Comparison of ENCODE assay signal across 13 cellular contexts in genomic region chr17:76841776-76842405, GRCh38. TPM values are rescaled to one million over a fixed set of nuclear protein-coding genes. Genes with fewer than 3 reads are reported as not detected.
DNase-seq lines count a peak whose midpoint lies in the region; ATAC-seq, FAIRE-seq and TF ChIP-seq lines count a peak whose summit lies in the region.
"Had no signal": no experiment of that assay in that cellular context is flagged by ENCODE, and none has a peak within 500 bp of the region (broad histone marks: within the 10 kb centered on the region; RNA-seq: fewer than 3 reads in every experiment).

No MANE protein-coding gene starts in this region.

- no peak for FAIRE-seq in D721Med (lab: Jason Lieb, UNC)

- no peak for TF ChIP-seq CTCF in D721Med (IDR thresholded peaks at IDR 0.05; ENCODE audit: insufficient read depth, missing control alignments)
- no peak for TF ChIP-seq CTCF in foreskin fibroblast (IDR thresholded peaks at IDR 0.05; ENCODE audit: low read depth, low read length)

- no peak overlapping the region for H3K27ac ChIP-seq in iPS-20b (ENCODE audit: low read length)
- H3K27ac ChIP-seq: cardiac muscle cell had no signal

- no peak for ATAC-seq in GM21381 (IDR thresholded peaks at IDR 0.05; ENCODE audit: unreplicated experiment)

- H3K36me3 ChIP-seq in iPS-20b (ENCODE audit: insufficient read depth, low read depth, low read length) = no peaks in the 10 kb centered on the region
- H3K36me3 ChIP-seq: cardiac muscle cell had no signal

- DNase-seq in D721Med (ENCODE audit: insufficient read length, low spot score) (peak; percentile 98), NCI-H1417 (lab: John Stamatoyannopoulos, UW) (peak in 2 of 3 experiments; percentile 63 to 89), SK-N-DZ (ENCODE audit: low spot score) (peak; percentile 94), NCI-H2196 (lab: John Stamatoyannopoulos, UW; ENCODE audit: unreplicated experiment) (no peak), pons (ENCODE audit: low spot score) (no peak), foreskin fibroblast (no peak)
- DNase-seq: activated CD4-positive, alpha-beta T cell treated with anti-CD3 and anti-CD28 coated beads, Interleukin-2, amount 50 U/mL, for 48 hours; activated gamma-delta T cell treated with Interleukin-2 at 50 U/mL for 16 hours; C1 segment of cervical spinal cord; NK-92 treated with Interleukin-12 subunit alpha and Interleukin-12 subunit beta, amount 100 ng/mL, for 24 hours had no signal

- H3K9ac ChIP-seq in iPS-20b (ENCODE audit: low read depth, low read length) = peak overlapping the region; percentile 37; the same call in 1 of the 2 replicates

- H3K9me3 ChIP-seq in iPS-20b (ENCODE audit: insufficient read depth, low read depth, low read length) = no peaks in the 10 kb centered on the region

- H3K27me3 ChIP-seq in iPS-20b (ENCODE audit: insufficient read depth, low read length) = peaks cover 20% of the 10 kb centered on the region

- H3K4me1 ChIP-seq in iPS-20b (ENCODE audit: insufficient read depth, low read length) = peaks cover 17% of the 10 kb centered on the region; the same call in 1 of the 2 replicates

- H3K4me3 ChIP-seq in iPS-20b (ENCODE audit: low read length) (peak overlapping the region; percentile 67), foreskin fibroblast (ENCODE audit: low read depth in 1 of 2, low read length in 2 of 2) (no peak overlapping the region)
- H3K4me3 ChIP-seq: cardiac muscle cell had no signal

RNA-seq across cellular contexts. Expression of gene MGAT5B, which starts 26.3 kb away (rescaled TPM):
- 12.6 and 22.8 TPM in 2 replicates for polyA plus RNA-seq in SK-N-DZ (2014; cell fraction: cytosol; rRNA removed)
- 28.9 and 49.6 TPM in 2 replicates for polyA plus RNA-seq in SK-N-DZ (2014; cell fraction: nucleus; rRNA removed)

Comparison
In these comparisons a context has a peak if more than half of its experiments do, and no peak if none do; other contexts are left out.
1. DNase-seq: peak in D721Med (single experiment), NCI-H1417 (2 of 3) and SK-N-DZ (single experiment); none in NCI-H2196 (single experiment), pons (single experiment) and foreskin fibroblast (0 of 2).